Comparison of ENCODE assay signal across 15 cellular contexts in the genomic region with DNA sequence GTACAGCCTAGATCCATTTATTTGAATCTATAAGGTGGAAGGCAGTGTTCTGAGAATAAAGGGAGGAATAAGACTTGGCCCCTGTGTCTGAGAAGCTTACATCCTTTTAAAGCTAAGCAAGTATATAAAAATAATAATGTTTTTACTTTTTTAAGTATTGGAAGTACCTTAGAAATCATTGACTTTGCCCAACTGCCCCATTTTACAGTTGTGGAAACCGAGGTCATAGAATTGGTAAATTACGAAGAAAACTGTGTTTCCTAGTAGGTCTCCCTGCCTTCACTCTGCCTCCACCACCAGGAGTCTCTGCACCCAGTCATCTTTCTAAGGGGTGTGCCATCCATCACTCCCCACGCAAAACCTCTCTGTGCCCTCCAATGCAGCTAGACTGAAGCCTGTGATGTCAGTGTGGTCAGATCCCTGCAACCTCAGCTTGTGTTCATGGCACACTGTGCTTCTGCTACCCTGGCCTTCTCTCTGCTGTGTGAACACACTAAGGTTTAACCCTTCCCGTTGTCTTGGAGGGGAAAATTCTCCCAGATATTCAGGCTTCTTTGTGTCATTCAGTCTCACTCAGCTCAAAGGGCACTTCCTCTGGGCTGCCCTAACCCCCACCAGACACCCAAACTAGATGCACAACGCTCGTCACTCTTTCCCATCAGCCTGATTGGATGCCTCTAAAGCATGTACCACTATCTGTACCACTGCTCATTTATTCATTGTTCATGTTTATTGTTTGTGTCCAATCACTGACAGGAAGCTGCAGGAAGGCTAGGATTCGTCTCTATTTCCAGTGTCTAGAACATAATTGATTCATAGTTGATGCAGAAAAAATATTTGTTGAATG. TPM values are rescaled to one million over a fixed set of nuclear protein-coding genes. Genes with fewer than 3 reads are reported as not detected.
DNase-seq lines count a peak whose midpoint lies in the region; ATAC-seq, FAIRE-seq and TF ChIP-seq lines count a peak whose summit lies in the region.
"Had no signal": no experiment of that assay in that cellular context is flagged by ENCODE, and none has a peak within 500 bp of the region (broad histone marks: within the 10 kb centered on the region; RNA-seq: fewer than 3 reads in every experiment).

No MANE protein-coding gene starts in this region.

- peaks cover 0 to 60% (median 0%) of the 10 kb centered on the region in 11 experiments; a peak in 7 of 22 replicates for H4K20me1 ChIP-seq in BLaER1 treated with 17β-estradiol and CSF1 and Interleukin-3, amounts not matched to agents 10 nM and 100 nM
- H4K20me1 ChIP-seq in keratinocyte (ENCODE audit: control insufficient read depth, extremely low read depth, insufficient read depth, low read length) = no peaks in the 10 kb centered on the region

- no peak overlapping the region for H3K9ac ChIP-seq in BLaER1 treated with 17β-estradiol and CSF1 and Interleukin-3, amounts not matched to agents 10 nM and 100 nM
- H3K9ac ChIP-seq in keratinocyte (ENCODE audit: control insufficient read depth, extremely low read depth, insufficient read depth, low read length) = no peak overlapping the region

- H3K4me1 Mint-ChIP-seq in activated T-cell treated with anti-CD3 and anti-CD28 coated beads, Interleukin-2, amount 50 U/mL, for 72 hours (ENCODE audit: low read depth) = peaks cover 36% of the 10 kb centered on the region

- H3K4me3 ChIP-seq in BLaER1 treated with 17β-estradiol and CSF1 and Interleukin-3, amounts not matched to agents 10 nM and 100 nM = no peak overlapping the region
- H3K4me3 ChIP-seq in keratinocyte (ENCODE audit: control insufficient read depth in 2 of 3, extremely low read depth in 1 of 3, insufficient read depth in 2 of 3, low read depth in 1 of 3, low read length in 3 of 3) = no peak overlapping the region
- H3K4me3 ChIP-seq: adrenal gland, suprapubic skin had no signal

- H3K36me3 Mint-ChIP-seq in activated T-cell treated with anti-CD3 and anti-CD28 coated beads, Interleukin-2, amount 50 U/mL, for 72 hours (ENCODE audit: insufficient read depth in 2 of 2) = peaks cover 0 to 4% of the 10 kb centered on the region in 2 donors

- no peaks in the 10 kb centered on the region for H3K27me3 ChIP-seq in BLaER1 treated with 17β-estradiol and CSF1 and Interleukin-3, amounts not matched to agents 10 nM and 100 nM
- no peaks in the 10 kb centered on the region for H3K27me3 ChIP-seq in keratinocyte (ENCODE audit: control insufficient read depth, extremely low read depth, insufficient read depth, low read length)
- H3K27me3 ChIP-seq: adrenal gland, suprapubic skin had no signal

- H3K9me3 Mint-ChIP-seq in activated T-cell treated with anti-CD3 and anti-CD28 coated beads, Interleukin-2, amount 50 U/mL, for 72 hours = peaks cover 2 to 4% of the 10 kb centered on the region in 2 donors

- peaks cover 0 to 4% (median 0%) of the 10 kb centered on the region in 11 experiments; a peak in 5 of 22 replicates for H3K9me3 ChIP-seq in BLaER1 treated with 17β-estradiol and CSF1 and Interleukin-3, amounts not matched to agents 10 nM and 100 nM (replicated peaks in 1 of 11)
- H3K9me3 ChIP-seq in keratinocyte (ENCODE audit: control insufficient read depth, low read depth, low read length) = no peaks in the 10 kb centered on the region
- H3K9me3 ChIP-seq: adrenal gland, suprapubic skin had no signal

- no peak overlapping the region for H2AFZ ChIP-seq in keratinocyte (ENCODE audit: control insufficient read depth, low read length)

- H3K36me3 ChIP-seq in BLaER1 treated with 17β-estradiol and CSF1 and Interleukin-3, amounts not matched to agents 10 nM and 100 nM = peaks cover 0 to 28% (median 0%) of the 10 kb centered on the region in 11 experiments; a peak in 8 of 22 replicates
- H3K36me3 ChIP-seq in keratinocyte (ENCODE audit: control insufficient read depth in 2 of 2, extremely low read depth in 1 of 2, insufficient read depth in 2 of 2, low read length in 2 of 2) = peaks cover 2 to 10% of the 10 kb centered on the region in 2 experiments
- H3K36me3 ChIP-seq: adrenal gland, suprapubic skin had no signal

- intact Hi-C loops in head of caudate nucleus (cut with DNase I) = no loop called here

- ATAC-seq in activated T-cell treated with anti-CD3 and anti-CD28 coated beads, Interleukin-2, amount 50 U/mL, for 72 hours (replicated peaks in 1 of 2) = peak; percentile 61 to 71
- no peak; the same call in 2 of the 3 replicates for ATAC-seq in SK-N-SH treated with all-trans-retinoic acid at 6 μM for 48 hours

- H3K4me3 Mint-ChIP-seq in activated T-cell treated with anti-CD3 and anti-CD28 coated beads, Interleukin-2, amount 50 U/mL, for 72 hours = peak overlapping the region in 1 of 2 donors; percentile 1

- dilution Hi-C loops in keratinocyte (cut with MboI; ENCODE audit: extremely low pct_ligation_motif_present, low sequenced_read_pairs) = no loop called here

- H3K27ac ChIP-seq in BLaER1 treated with 17β-estradiol and CSF1 and Interleukin-3, amounts not matched to agents 10 nM and 100 nM = no peak overlapping the region; a peak in 2 of 22 replicates
- H3K27ac ChIP-seq in keratinocyte (ENCODE audit: control insufficient read depth, insufficient read depth, low read length) = no peak overlapping the region
- H3K27ac ChIP-seq: adrenal gland, suprapubic skin had no signal

- H3K27me3 Mint-ChIP-seq in activated T-cell treated with anti-CD3 and anti-CD28 coated beads, Interleukin-2, amount 50 U/mL, for 72 hours (ENCODE audit: low read depth) = peaks cover 17% of the 10 kb centered on the region

- TF ChIP-seq CTCF in keratinocyte (optimal IDR thresholded peaks at IDR 0.05 in 1 of 3, IDR thresholded peaks at IDR 0.05 in 1 of 3, conservative IDR thresholded peaks at IDR 0.05 in 1 of 3; ENCODE audit: extremely low read depth in 1 of 3, insufficient read depth in 2 of 3, low read length in 3 of 3) = no peak

- peak; percentile 48 for FAIRE-seq in keratinocyte (lab: Jason Lieb, UNC)

- H3K4me1 ChIP-seq in BLaER1 treated with 17β-estradiol and CSF1 and Interleukin-3, amounts not matched to agents 10 nM and 100 nM = peaks cover 36 to 66% (median 43%) of the 10 kb centered on the region in 10 experiments
- H3K4me1 ChIP-seq in keratinocyte (ENCODE audit: control insufficient read depth, extremely low read depth, insufficient read depth, low read length) = peaks cover 38% of the 10 kb centered on the region
- H3K4me1 ChIP-seq: adrenal gland had no signal

- peaks cover 48% of the 10 kb centered on the region for H3K79me2 ChIP-seq in keratinocyte (ENCODE audit: control insufficient read depth, insufficient read depth, low read length)

- H3K27ac Mint-ChIP-seq in activated T-cell treated with anti-CD3 and anti-CD28 coated beads, Interleukin-2, amount 50 U/mL, for 72 hours = peak overlapping the region; percentile 2
- H3K27ac Mint-ChIP-seq: progenitor cell of endocrine pancreas had no signal

- peak; percentile 32 for DNase-seq in HCEC 1CT
- peak; percentile 11 to 23 for DNase-seq in activated T-cell treated with anti-CD3 and anti-CD28 coated beads, Interleukin-2, amount 50 U/mL, for 72 hours
- DNase-seq in keratinocyte (ENCODE audit: low read depth, low spot score) = no peak
- DNase-seq in C1 segment of cervical spinal cord (lab: John Stamatoyannopoulos, UW) = no peak
- no peak for DNase-seq in NCI-H2081 (lab: John Stamatoyannopoulos, UW)
- DNase-seq in head of caudate nucleus = no peak
- DNase-seq: adrenal gland; GDM1; midbrain; NCI-H1694 treated with DMSO at 0.1 percent for 48 hours; stimulated activated CD4-positive, alpha-beta T cell treated with anti-CD3 and anti-CD28 coated beads, Interleukin-4, amount 100 ng/mL, for 24 hours had no signal

- H3K4me2 ChIP-seq in BLaER1 treated with 17β-estradiol and CSF1 and Interleukin-3, amounts not matched to agents 10 nM and 100 nM = peak overlapping the region in 9 of 11 experiments; percentile 0 to 59 (median 27); a peak in 12 of 22 replicates
- no peak overlapping the region for H3K4me2 ChIP-seq in keratinocyte (ENCODE audit: control insufficient read depth, extremely low read depth, insufficient read depth, low read depth, low read length)

- no peaks in the 10 kb centered on the region for H3K9me1 ChIP-seq in keratinocyte (ENCODE audit: control insufficient read depth, extremely low read depth, insufficient read depth, low read length)

TF ChIP-seq in SK-N-SH treated with all-trans-retinoic acid at 6 μM for 48 hours, 23 proteins besides CTCF, POLR2A, EP300 and RAD21:
- TF ChIP-seq ZNF70 (CRISPR knock-in tag; IDR thresholded peaks at IDR 0.05) (no peak), ESRRG (CRISPR knock-in tag; IDR thresholded peaks at IDR 0.05) (no peak), TCF4 (CRISPR knock-in tag; IDR thresholded peaks at IDR 0.05; ENCODE audit: borderline replicate concordance) (no peak), PATZ1 (CRISPR knock-in tag; IDR thresholded peaks at IDR 0.05; ENCODE audit: borderline replicate concordance) (no peak), SNAI2 (CRISPR knock-in tag; IDR thresholded peaks at IDR 0.05) (no peak), OSR1 (CRISPR knock-in tag; IDR thresholded peaks at IDR 0.05) (no peak), ZC3H10 (CRISPR knock-in tag; IDR thresholded peaks at IDR 0.05) (no peak)

RNA-seq across cellular contexts. Expression of gene ADRB2, which starts 18.2 kb away (rescaled TPM):
- 1 to 10 TPM in 1 of 2 donors, under 1 TPM in 1; 0.60 to 1.8 TPM for total RNA-seq in activated T-cell treated with anti-CD3 and anti-CD28 coated beads, Interleukin-2, amount 50 U/mL, for 72 hours
- polyA plus RNA-seq in keratinocyte = 29.4 to 39.7 TPM (median 36.3 TPM) in 3 replicates
- 5.7 TPM for polyA plus RNA-seq in keratinocyte (2011; ENCODE audit: low read depth)
- polyA plus RNA-seq in keratinocyte (2011; cell fraction: cytosol; rRNA removed) = 10.7 and 14.0 TPM in 2 replicates
- 57.7 and 60.8 TPM in 2 replicates for polyA plus RNA-seq in keratinocyte (2011; cell fraction: nucleus; rRNA removed)
- polyA plus RNA-seq in keratinocyte (2012; ENCODE audit: low replicate concordance) = 15.9 and 24.5 TPM in 2 replicates
- polyA minus RNA-seq in keratinocyte = 31.1 to 81.8 TPM (median 79.6 TPM) in 3 replicates
- polyA minus RNA-seq in keratinocyte (2011; cell fraction: cytosol; rRNA and poly(A)+ RNA removed) = 30.5 TPM
- polyA minus RNA-seq in keratinocyte (2011; cell fraction: nucleus; rRNA and poly(A)+ RNA removed) = 65.9 and 82.1 TPM in 2 replicates

Comparison
In these comparisons a context has a peak if more than half of its experiments do, and no peak if none do; other contexts are left out.
1. DNase-seq: peak in HCEC 1CT (single experiment) and activated T-cell treated with anti-CD3 and anti-CD28 coated beads, Interleukin-2, amount 50 U/mL, for 72 hours (2 of 2); none in keratinocyte (single experiment), C1 segment of cervical spinal cord (0 of 14), NCI-H2081 (0 of 2) and head of caudate nucleus (0 of 42).